29 cellular contexts compared by ENCODE assay signal in the genomic region with DNA sequence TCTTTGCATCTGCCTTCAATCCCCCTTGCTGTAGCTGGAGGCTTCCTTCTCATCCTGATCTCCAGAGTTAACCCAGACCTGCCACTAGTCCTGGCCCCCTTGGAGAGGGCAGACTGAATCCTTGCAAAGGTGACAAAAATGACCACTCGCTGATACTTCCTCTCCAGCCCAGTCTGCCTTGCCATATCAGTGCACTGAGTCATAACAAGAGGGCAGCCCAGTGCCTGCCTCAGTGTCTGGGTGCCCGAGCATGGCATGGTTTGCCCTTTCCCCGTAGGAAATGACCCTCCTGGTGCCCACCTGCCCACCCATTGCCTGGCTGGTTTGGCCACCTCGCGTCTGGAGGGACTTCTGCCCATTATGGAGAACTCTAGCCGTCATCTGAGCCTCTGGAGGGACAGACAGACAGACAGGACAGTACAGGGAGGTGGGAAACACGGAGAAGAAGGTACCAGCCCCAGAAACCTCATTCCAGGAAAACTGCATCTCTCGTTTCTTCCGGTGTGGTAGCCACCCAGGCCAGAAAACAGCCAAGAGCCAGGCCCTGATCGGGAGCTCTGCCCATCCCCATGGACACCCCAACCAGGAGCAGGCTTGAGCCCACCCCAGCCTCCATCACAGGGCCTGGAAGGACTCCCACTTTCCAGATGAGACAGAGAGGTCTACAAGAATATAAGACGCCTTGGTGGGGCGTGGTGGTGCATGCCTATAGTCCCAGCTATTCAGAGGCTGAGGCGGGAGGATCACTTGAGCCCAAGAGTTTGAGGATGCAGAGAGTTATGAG.
"Had no signal": no experiment of that assay in that cellular context is flagged by ENCODE, and none has a peak within 500 bp of the region (broad histone marks: within the 10 kb centered on the region; RNA-seq: fewer than 3 reads in every experiment).

No MANE protein-coding gene starts in this region.

- H3K4me3 ChIP-seq: coronary artery, dorsolateral prefrontal cortex, esophagus squamous epithelium, gastroesophageal sphincter, heart right ventricle had no signal

- H3K9me3 ChIP-seq: esophagus squamous epithelium, gastroesophageal sphincter, heart right ventricle had no signal

- H3K27ac ChIP-seq: brain microvascular endothelial cell, coronary artery, dorsolateral prefrontal cortex, epithelial cell of prostate, esophagus squamous epithelium, gastroesophageal sphincter, heart right ventricle had no signal

- ATAC-seq: activated CD4-positive, alpha-beta T cell treated with anti-CD3 and anti-CD28 coated beads for 36 hours; activated CD8-positive, alpha-beta memory T cell treated with anti-CD3 and anti-CD28 coated beads, Interleukin-2, amount 10 ng/mL, durations not matched to agents 7 days and 5 days; activated CD8-positive, alpha-beta T cell treated with anti-CD3 and anti-CD28 coated beads, Interleukin-2, amount 10 ng/mL, durations not matched to agents 7 days and 5 days; activated T-cell treated with anti-CD3 and anti-CD28 coated beads, Interleukin-2, amount 50 U/mL, for 72 hours; effector memory CD8-positive, alpha-beta T cell; gastroesophageal sphincter; heart right ventricle; T-cell had no signal

- DNase-seq: activated CD4-positive, alpha-beta memory T cell treated with anti-CD3 and anti-CD28 coated beads for 36 hours; activated CD4-positive, alpha-beta T cell treated with anti-CD3 and anti-CD28 coated beads for 36 hours; activated CD4-positive, alpha-beta T cell treated with anti-CD3 and anti-CD28 coated beads, Interleukin-2, amount 10 ng/mL, durations not matched to agents 24 days and 14 days; activated CD4-positive, CD25-positive, alpha-beta regulatory T cell; activated CD4-positive, CD25-positive, alpha-beta regulatory T cell treated with anti-CD3 and anti-CD28 coated beads, Interleukin-2, amount 50 U/mL, for 72 hours; activated CD8-positive, alpha-beta memory T cell treated with anti-CD3 and anti-CD28 coated beads, Interleukin-2, amount 10 ng/mL, durations not matched to agents 7 days and 5 days; activated CD8-positive, alpha-beta memory T cell treated with anti-CD3 and anti-CD28 coated beads, Interleukin-2, amount 50 U/mL, for 4 hours; activated CD8-positive, alpha-beta T cell treated with anti-CD3 and anti-CD28 coated beads, Interleukin-2, amount 10 ng/mL, durations not matched to agents 7 days and 5 days; activated gamma-delta T cell; activated naive CD4-positive, alpha-beta T cell treated with anti-CD3 and anti-CD28 coated beads, Interleukin-2, amount 50 U/mL, for 16 hours; activated naive CD4-positive, alpha-beta T cell treated with Interleukin-2 at 50 U/mL for 16 hours; activated T-cell treated with anti-CD3 and anti-CD28 coated beads, Interleukin-2, amount 50 U/mL, for 24 hours; activated T-cell treated with anti-CD3 and anti-CD28 coated beads, Interleukin-2, amount 50 U/mL, for 72 hours; amniotic stem cell; anterior cingulate cortex; brain microvascular endothelial cell; dorsolateral prefrontal cortex; effector memory CD8-positive, alpha-beta T cell; esophagus squamous epithelium; foreskin melanocyte; heart right ventricle; T-cell had no signal

- H3K4me1 ChIP-seq: gastroesophageal sphincter, heart right ventricle had no signal

- H3K36me3 ChIP-seq: brain microvascular endothelial cell, gastroesophageal sphincter, heart right ventricle had no signal

- FAIRE-seq: astrocyte, bronchial epithelial cell, endometrium, endothelial cell of umbilical vein had no signal

- H3K27me3 ChIP-seq: brain microvascular endothelial cell had no signal
